ENCODE assay signal across 1 cellular context in genomic region chr2:148645925-148646559, GRCh38.
TF ChIP-seq lines count a peak whose summit lies in the region.

No MANE protein-coding gene starts in this region.

TF ChIP-seq in K562, 482 proteins besides CTCF, POLR2A, EP300 and RAD21 (continued from another document):
- no peak for TF ChIP-seq PHF8 (IDR thresholded peaks at IDR 0.05; ENCODE audit: borderline replicate concordance, low read length)
- TF ChIP-seq PBX2 (CRISPR knock-in tag; IDR thresholded peaks at IDR 0.05; ENCODE audit: low read depth): no peak
- TF ChIP-seq PBX2 (tag; conservative IDR thresholded peaks at IDR 0.05; ENCODE audit: low read depth): peak; percentile 76
- TF ChIP-seq EHMT2 (IDR thresholded peaks at IDR 0.05): peak; percentile 45; the same call in 1 of the 2 replicates
- TF ChIP-seq NFYB (IDR thresholded peaks at IDR 0.05; ENCODE audit: extremely low read depth, insufficient read length): peak; percentile 59
- no peak; the same call in 1 of the 2 replicates for TF ChIP-seq DDX20 (tag; IDR thresholded peaks at IDR 0.05; ENCODE audit: low read depth)
- TF ChIP-seq SP2 (IDR thresholded peaks at IDR 0.05; ENCODE audit: extremely low read depth, low read depth, low read length, poor library complexity, severe bottlenecking): no peak
- TF ChIP-seq TEAD1 (CRISPR knock-in tag; IDR thresholded peaks at IDR 0.05): no peak
- peak; percentile 46 for TF ChIP-seq RBBP5 (IDR thresholded peaks at IDR 0.05; ENCODE audit: borderline replicate concordance, insufficient read depth, low read length, poor library complexity, severe bottlenecking)
- TF ChIP-seq RBM25 (IDR thresholded peaks at IDR 0.05; ENCODE audit: low read depth, low read length, severe bottlenecking): peak; percentile 51
- TF ChIP-seq CEBPG (CRISPR knock-in tag; IDR thresholded peaks at IDR 0.05): 0 out of 2 replicates have a peak, but pooled peaks have one; percentile 1
- TF ChIP-seq CEBPG (tag; conservative IDR thresholded peaks at IDR 0.05 in 1 of 2, IDR thresholded peaks at IDR 0.05 in 1 of 2): no peak
- no peak for TF ChIP-seq NCOR1 (IDR thresholded peaks at IDR 0.05)
- TF ChIP-seq ZNF316 (IDR thresholded peaks at IDR 0.05): peak; percentile 3; the same call in 1 of the 2 replicates
- TF ChIP-seq ZC3H11A (IDR thresholded peaks at IDR 0.05; ENCODE audit: low read depth, low read length): no peak
- 0 out of 2 replicates have a peak, but pooled peaks have one; percentile 3 for TF ChIP-seq ARID4B (CRISPR knock-in tag; IDR thresholded peaks at IDR 0.05)
- peak; percentile 36; the same call in 1 of the 2 replicates for TF ChIP-seq ZNF512 (tag; IDR thresholded peaks at IDR 0.05)
- peak; percentile 42 for TF ChIP-seq ASH1L (IDR thresholded peaks at IDR 0.05; ENCODE audit: borderline replicate concordance, low read depth, partially characterized antibody)
- TF ChIP-seq NR3C1 (CRISPR knock-in tag; IDR thresholded peaks at IDR 0.05): no peak
- TF ChIP-seq FOXM1 (IDR thresholded peaks at IDR 0.05; ENCODE audit: low read depth): no peak
- 0 out of 2 replicates have a peak, but pooled peaks have one; percentile 38 for TF ChIP-seq FOXM1 (CRISPR knock-in tag; IDR thresholded peaks at IDR 0.05; ENCODE audit: low read depth)
- no peak for TF ChIP-seq ZNF655 (CRISPR knock-in tag; IDR thresholded peaks at IDR 0.05)
- TF ChIP-seq HNRNPLL (IDR thresholded peaks at IDR 0.05; ENCODE audit: low read depth, low read length, poor library complexity, severe bottlenecking): peak; percentile 71
- no peak for TF ChIP-seq U2AF1 (optimal IDR thresholded peaks at IDR 0.05; ENCODE audit: low read depth, low read length)
- TF ChIP-seq MXD1 (CRISPR knock-in tag; IDR thresholded peaks at IDR 0.05; ENCODE audit: borderline replicate concordance, poor library complexity, severe bottlenecking): peak; percentile 8
- TF ChIP-seq EWSR1 (IDR thresholded peaks at IDR 0.05; ENCODE audit: borderline replicate concordance, low read depth, partially characterized antibody): no peak
- TF ChIP-seq POLR3G (IDR thresholded peaks at IDR 0.05; ENCODE audit: extremely low read depth, insufficient read length, insufficient replicate concordance): no peak
- no peak for TF ChIP-seq PRPF4 (IDR thresholded peaks at IDR 0.05; ENCODE audit: insufficient read depth, low read depth, low read length, poor library complexity, severe bottlenecking)
- TF ChIP-seq PCBP2 (IDR thresholded peaks at IDR 0.05; ENCODE audit: low read depth, low read length, poor library complexity, severe bottlenecking): no peak
- 0 out of 2 replicates have a peak, but pooled peaks have one; percentile 3 for TF ChIP-seq SMAD3 (CRISPR knock-in tag; conservative IDR thresholded peaks at IDR 0.05)
- TF ChIP-seq ZNF644 (tag; IDR thresholded peaks at IDR 0.05; ENCODE audit: low read depth): 0 out of 2 replicates have a peak, but pooled peaks have one; percentile 39
- no peak for TF ChIP-seq STAT6 (CRISPR knock-in tag; IDR thresholded peaks at IDR 0.05)
- TF ChIP-seq BRD4 (IDR thresholded peaks at IDR 0.05): no peak
- 0 out of 2 replicates have a peak, but pooled peaks have one; percentile 49 for TF ChIP-seq ATF6 (CRISPR knock-in tag; IDR thresholded peaks at IDR 0.05)
- TF ChIP-seq ETS1 (conservative IDR thresholded peaks at IDR 0.05; ENCODE audit: control insufficient read depth, low read depth, low read length): no peak
- no peak for TF ChIP-seq NFIC (IDR thresholded peaks at IDR 0.05)
- no peak for TF ChIP-seq SMC3 (conservative IDR thresholded peaks at IDR 0.05; ENCODE audit: insufficient read depth, low read depth, low read length)
